In the genomic region with DNA sequence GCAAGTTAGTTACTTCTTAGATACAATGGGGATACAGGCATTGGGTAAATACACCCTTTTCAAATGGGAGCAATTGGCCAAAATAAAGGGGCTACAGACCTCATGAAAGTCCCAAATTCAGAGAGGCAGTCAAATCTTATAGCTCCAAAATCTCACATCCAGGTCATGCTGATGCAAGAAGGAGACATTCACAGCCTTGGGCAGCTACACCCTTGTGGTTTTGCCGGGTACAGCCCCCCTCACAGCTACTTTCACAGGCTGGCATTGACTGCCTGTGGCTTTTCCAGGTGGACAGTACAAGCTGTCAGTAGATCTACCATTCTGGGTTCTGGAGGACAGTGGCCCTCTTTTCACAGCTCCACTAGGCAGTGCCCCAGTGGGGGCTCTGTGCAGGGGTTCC, we compare ENCODE assay signal across 22 cellular contexts.
"Had no signal": no experiment of that assay in that cellular context is flagged by ENCODE, and none has a peak within 500 bp of the region (broad histone marks: within the 10 kb centered on the region; RNA-seq: fewer than 3 reads in every experiment).

No MANE protein-coding gene starts in this region.

- ATAC-seq: esophagus mucosa; mucosa of descending colon; naive thymus-derived CD4-positive, alpha-beta T cell; sciatic nerve; stimulated activated naive B cell treated with anti-CD40 and anti-IgM and Interleukin-4, amounts not matched to agents 10 μg/mL and 1 μg/mL and 100 μg/mL, for 72 hours had no signal

- H3K4me1 Mint-ChIP-seq: immature natural killer cell; memory B cell; naive thymus-derived CD4-positive, alpha-beta T cell; neural progenitor cell; stimulated activated naive B cell treated with anti-CD40 and anti-IgM and Interleukin-4, amounts not matched to agents 10 μg/mL and 1 μg/mL and 100 μg/mL, for 72 hours had no signal

- H3K4me3 Mint-ChIP-seq: immature natural killer cell; memory B cell; naive thymus-derived CD4-positive, alpha-beta T cell; neural progenitor cell; stimulated activated naive B cell treated with anti-CD40 and anti-IgM and Interleukin-4, amounts not matched to agents 10 μg/mL and 1 μg/mL and 100 μg/mL, for 72 hours had no signal

- H3K27me3 Mint-ChIP-seq: stimulated activated naive B cell treated with anti-CD40 and anti-IgM and Interleukin-4, amounts not matched to agents 10 μg/mL and 1 μg/mL and 100 μg/mL, for 72 hours had no signal

- H3K27ac Mint-ChIP-seq: memory B cell; naive thymus-derived CD4-positive, alpha-beta T cell; neural progenitor cell; stimulated activated naive B cell treated with anti-CD40 and anti-IgM and Interleukin-4, amounts not matched to agents 10 μg/mL and 1 μg/mL and 100 μg/mL, for 72 hours had no signal

- DNase-seq: activated CD4-positive, CD25-positive, alpha-beta regulatory T cell treated with anti-CD3 and anti-CD28 coated beads, Interleukin-2, amount 50 U/mL, for 72 hours; activated CD8-positive, alpha-beta memory T cell treated with anti-CD3 and anti-CD28 coated beads for 24 hours; activated CD8-positive, alpha-beta memory T cell treated with anti-CD3 and anti-CD28 coated beads, Interleukin-2, amount 50 U/mL, for 48 hours; activated effector memory CD4-positive, alpha-beta T cell treated with anti-CD3 and anti-CD28 coated beads, Interleukin-2, amount 50 U/mL, for 16 hours; activated naive CD4-positive, alpha-beta T cell treated with anti-CD3 and anti-CD28 coated beads, Interleukin-2, amount 50 U/mL, for 16 hours; activated T-cell treated with anti-CD3 and anti-CD28 coated beads, Interleukin-2, amount 50 U/mL, for 48 hours; cortex of kidney; effector CD4-positive, alpha-beta T cell; immature natural killer cell; kidney glomerular epithelial cell; left ventricle myocardium inferior; mucosa of descending colon; naive thymus-derived CD4-positive, alpha-beta T cell; ovary; stimulated activated CD4-positive, alpha-beta T cell treated with anti-CD3 and anti-CD28 coated beads, Interleukin-4, amount 100 ng/mL, for 4 hours; stimulated activated naive B cell treated with anti-CD40 and anti-IgM and Interleukin-4, amounts not matched to agents 10 μg/mL and 1 μg/mL and 100 μg/mL, for 72 hours; T1000; thyroid gland had no signal

- H3K9me3 Mint-ChIP-seq: immature natural killer cell, neural progenitor cell had no signal
